ENCODE assay signal across 19 cellular contexts in genomic region chr11:75527130-75527529, GRCh38. TPM values are rescaled to one million over a fixed set of nuclear protein-coding genes. Genes with fewer than 3 reads are reported as not detected.
A peak's percentile ranks its signal among the peaks of the same experiment; 100 is the strongest.
DNase-seq lines count a peak whose midpoint lies in the region; ATAC-seq and TF ChIP-seq lines count a peak whose summit lies in the region.
"Had no signal": no experiment of that assay in that cellular context is flagged by ENCODE, and none has a peak within 500 bp of the region (broad histone marks: within the 10 kb centered on the region; RNA-seq: fewer than 3 reads in every experiment).

No MANE protein-coding gene starts in this region.

- peaks cover 89% of the 10 kb centered on the region for H3K4me1 ChIP-seq in BLaER1
- H3K4me1 ChIP-seq in CD8-positive, alpha-beta T cell (ENCODE audit: insufficient read depth, low read length), result peaks cover 14% of the 10 kb centered on the region
- peaks cover 8 to 39% (median 18%) of the 10 kb centered on the region in 3 donors for H3K4me1 ChIP-seq in esophagus squamous epithelium
- H3K4me1 ChIP-seq: BE2C had no signal

- H3K27ac ChIP-seq in BLaER1 (no peak overlapping the region), esophagus squamous epithelium (no peak overlapping the region)
- no peak overlapping the region for H3K27ac ChIP-seq in CD8-positive, alpha-beta T cell (ENCODE audit: low read depth, low read length)
- H3K27ac ChIP-seq: cardiac muscle cell, gastrocnemius medialis, GM23248, lower lobe of right lung had no signal

- intact Hi-C loops in CD8-positive, alpha-beta T cell (cut with DNase I, micrococcal nuclease), result loop anchor here (2.0 to 5.0 kb wide), 5 partner anchors 35 to 128 kb away; partner anchors contain the start of genes RPS3 (in 2 of the 2) and SERPINH1 (in 1 of the 2)
- intact Hi-C loops in esophagus squamous epithelium (cut with DNase I), result no loop called here

- H3K36me3 Mint-ChIP-seq in CD8-positive, alpha-beta T cell, result no peaks in the 10 kb centered on the region
- H3K36me3 Mint-ChIP-seq in activated T-helper 17 cell treated with anti-CD3 and anti-CD28 coated beads, Interleukin-2, amount 50 U/mL, for 72 hours (ENCODE audit: low read depth), result no peaks in the 10 kb centered on the region
- H3K36me3 Mint-ChIP-seq in naive B cell, result no peaks in the 10 kb centered on the region

- WGBS in esophagus squamous epithelium, 2 donors, result 83 to 86% methylated on average over 2 to 4 of the region's 5 CpGs

- H3K9ac ChIP-seq in BLaER1, result no peak overlapping the region

- no peak for DNase-seq in CD8-positive, alpha-beta T cell
- DNase-seq in naive B cell, result no peak
- no peak for DNase-seq in esophagus squamous epithelium (lab: John Stamatoyannopoulos, UW)
- no peak for DNase-seq in NCI-H1105 (lab: John Stamatoyannopoulos, UW)
- DNase-seq in H7, result no peak
- DNase-seq: activated effector memory CD4-positive, alpha-beta T cell treated with Interleukin-2 at 50 U/mL for 16 hours; BE2C; gastrocnemius medialis; lower lobe of right lung; NCI-H2029 treated with DMSO at 0.1 percent for 48 hours; NCI-H526 treated with DMSO at 0.1 percent for 48 hours; nucleus accumbens; stimulated activated naive CD4-positive, alpha-beta T cell had no signal

- TF ChIP-seq CTCF in CD8-positive, alpha-beta T cell (IDR thresholded peaks at IDR 0.05), result no peak
- no peak for TF ChIP-seq CTCF in esophagus squamous epithelium (IDR thresholded peaks at IDR 0.05)

- H3K9me3 ChIP-seq in BLaER1 (no peaks in the 10 kb centered on the region), esophagus squamous epithelium (no peaks in the 10 kb centered on the region)
- H3K9me3 ChIP-seq in CD8-positive, alpha-beta T cell (ENCODE audit: low read length), result no peaks in the 10 kb centered on the region
- H3K9me3 ChIP-seq: BE2C, gastrocnemius medialis, lower lobe of right lung had no signal

- no peaks in the 10 kb centered on the region for H3K9me3 Mint-ChIP-seq in CD8-positive, alpha-beta T cell
- no peaks in the 10 kb centered on the region for H3K9me3 Mint-ChIP-seq in activated T-helper 17 cell treated with anti-CD3 and anti-CD28 coated beads, Interleukin-2, amount 50 U/mL, for 72 hours
- no peaks in the 10 kb centered on the region for H3K9me3 Mint-ChIP-seq in naive B cell

- CTCF ChIA-PET in CD8-positive, alpha-beta T cell (lab: Charles Lee), result interaction anchor here (0.7 to 17.8 kb wide), 3 partner anchors 84 to 138 kb away, joined by 3 to 390 read pairs (median 134); no protein-coding TSS in a partner anchor

- peaks cover 34% of the 10 kb centered on the region for H3K4me1 Mint-ChIP-seq in CD8-positive, alpha-beta T cell (ENCODE audit: low read depth)
- peaks cover 15% of the 10 kb centered on the region for H3K4me1 Mint-ChIP-seq in activated T-helper 17 cell treated with anti-CD3 and anti-CD28 coated beads, Interleukin-2, amount 50 U/mL, for 72 hours
- H3K4me1 Mint-ChIP-seq in naive B cell, result peaks cover 29 to 46% (median 38%) of the 10 kb centered on the region in 3 donors

- H3K27me3 Mint-ChIP-seq in CD8-positive, alpha-beta T cell (ENCODE audit: low read depth), result no peaks in the 10 kb centered on the region
- H3K27me3 Mint-ChIP-seq in activated T-helper 17 cell treated with anti-CD3 and anti-CD28 coated beads, Interleukin-2, amount 50 U/mL, for 72 hours, result no peaks in the 10 kb centered on the region
- peaks cover under 1 to 26% (median 8%) of the 10 kb centered on the region in 3 donors for H3K27me3 Mint-ChIP-seq in naive B cell

- H3K36me3 ChIP-seq in BLaER1 (no peaks in the 10 kb centered on the region), esophagus squamous epithelium (no peaks in the 10 kb centered on the region), H7 (replicated peaks; ENCODE audit: control insufficient read depth, insufficient read depth, low read length) (no peaks in the 10 kb centered on the region)
- no peaks in the 10 kb centered on the region for H3K36me3 ChIP-seq in CD8-positive, alpha-beta T cell (ENCODE audit: insufficient read depth, low read length)
- H3K36me3 ChIP-seq: BE2C, cardiac muscle cell, gastrocnemius medialis, lower lobe of right lung had no signal

- peaks cover 31% of the 10 kb centered on the region for H3K27me3 ChIP-seq in BLaER1
- no peaks in the 10 kb centered on the region for H3K27me3 ChIP-seq in CD8-positive, alpha-beta T cell (ENCODE audit: insufficient read depth, low read length)
- peaks cover 0 to 68% (median 2%) of the 10 kb centered on the region in 4 donors for H3K27me3 ChIP-seq in esophagus squamous epithelium
- peaks cover 28% of the 10 kb centered on the region for H3K27me3 ChIP-seq in H7 (ENCODE audit: control insufficient read depth, insufficient read depth, low read length)
- H3K27me3 ChIP-seq: gastrocnemius medialis had no signal

- no peak overlapping the region for H3K4me3 ChIP-seq in BLaER1
- H3K4me3 ChIP-seq in CD8-positive, alpha-beta T cell (ENCODE audit: low read depth, low read length), result no peak overlapping the region
- no peak overlapping the region for H3K4me3 ChIP-seq in esophagus squamous epithelium
- no peak overlapping the region for H3K4me3 ChIP-seq in H7 (ENCODE audit: insufficient read depth, low read depth, low read length)

- peak overlapping the region; percentile 100 for H3K4me2 ChIP-seq in BLaER1

- POLR2A ChIA-PET in CD8-positive, alpha-beta T cell (lab: Charles Lee), result no interaction called here

- no peak for ATAC-seq in CD8-positive, alpha-beta T cell
- no peak for ATAC-seq in activated T-helper 17 cell treated with anti-CD3 and anti-CD28 coated beads, Interleukin-2, amount 50 U/mL, for 72 hours (replicated peaks)
- no peak for ATAC-seq in naive B cell (ENCODE audit: low read depth in 2 of 2)
- ATAC-seq in GM19351 (IDR thresholded peaks at IDR 0.05; ENCODE audit: unreplicated experiment), result no peak
- ATAC-seq: gastrocnemius medialis, lower lobe of right lung, Panc1 had no signal

- peaks cover 44% of the 10 kb centered on the region for H4K20me1 ChIP-seq in BLaER1

- peak overlapping the region; percentile 46 for H3K27ac Mint-ChIP-seq in CD8-positive, alpha-beta T cell
- H3K27ac Mint-ChIP-seq in activated T-helper 17 cell treated with anti-CD3 and anti-CD28 coated beads, Interleukin-2, amount 50 U/mL, for 72 hours, result no peak overlapping the region
- no peak overlapping the region for H3K27ac Mint-ChIP-seq in naive B cell

- TF ChIP-seq POLR2A in esophagus squamous epithelium (IDR thresholded peaks at IDR 0.05), result no peak

- H3K4me3 Mint-ChIP-seq in CD8-positive, alpha-beta T cell, result peak overlapping the region; percentile 79
- peak overlapping the region; percentile 80 for H3K4me3 Mint-ChIP-seq in activated T-helper 17 cell treated with anti-CD3 and anti-CD28 coated beads, Interleukin-2, amount 50 U/mL, for 72 hours
- peak overlapping the region; percentile 64 to 94 (median 86) for H3K4me3 Mint-ChIP-seq in naive B cell

RNA-seq across cellular contexts. Expression of gene GDPD5, which starts 1.4 kb away (rescaled TPM):
- total RNA-seq in CD8-positive, alpha-beta T cell, result 10 to 100 TPM; 15.9 to 18.3 TPM
- 10 to 100 TPM; 26.8 to 54.2 TPM for total RNA-seq in activated T-helper 17 cell treated with anti-CD3 and anti-CD28 coated beads, Interleukin-2, amount 50 U/mL, for 72 hours
- 1 to 10 TPM in 4 of 6 donors, under 1 TPM in 1, not detected in 1; 0.62 to 8.2 (median 2.2) TPM for polyA plus RNA-seq in naive B cell (ENCODE audit: low read depth in 6 of 6)
- total RNA-seq in esophagus squamous epithelium, result 1 to 10 TPM in 3 of 4 donors, under 1 TPM in 1; 0.57 to 2.3 (median 1.6) TPM
- total RNA-seq in H7 (2014; rRNA removed; shearing (Covaris generic)), result 11.2 and 12.5 TPM in 2 replicates

RNA-seq across cellular contexts. Expression of gene SERPINH1, which starts 34.9 kb away (rescaled TPM):
- 1 to 10 TPM; 2.1 to 2.4 TPM for total RNA-seq in CD8-positive, alpha-beta T cell
- total RNA-seq in activated T-helper 17 cell treated with anti-CD3 and anti-CD28 coated beads, Interleukin-2, amount 50 U/mL, for 72 hours, result 10 to 100 TPM in 1 of 2 donors, 1 to 10 TPM in 1; 8.8 to 10.2 TPM
- polyA plus RNA-seq in naive B cell (ENCODE audit: low read depth in 6 of 6), result 1 to 10 TPM in 2 of 6 donors, under 1 TPM in 3, not detected in 1; 0.40 to 1.4 (median 0.85) TPM
- 10 to 100 TPM; 41.4 to 70.1 (median 46.5) TPM for total RNA-seq in esophagus squamous epithelium
- 540 and 638 TPM in 2 replicates for total RNA-seq in H7 (2014; rRNA removed; shearing (Covaris generic))
